Comparison of ENCODE assay signal across 36 cellular contexts in the genomic region with DNA sequence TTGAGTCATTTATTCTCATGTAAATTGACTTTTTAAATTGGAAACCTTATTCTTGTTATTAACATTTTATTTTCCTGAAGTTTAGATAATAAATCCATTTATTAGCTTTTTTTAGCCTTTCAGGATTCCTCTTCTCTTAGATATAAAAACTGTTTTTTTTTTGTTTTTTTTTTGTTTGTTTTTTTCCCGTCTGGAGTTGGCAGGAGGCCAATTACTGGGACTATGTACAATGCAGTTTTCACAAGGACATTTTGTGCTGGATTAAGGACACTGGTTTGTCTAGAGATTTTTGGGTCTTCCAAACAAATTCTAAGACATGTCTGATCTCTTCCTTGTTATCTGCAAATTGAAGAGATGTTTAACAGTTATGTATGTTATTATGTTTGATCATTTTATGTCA. TPM values are rescaled to one million over a fixed set of nuclear protein-coding genes. Genes with fewer than 3 reads are reported as not detected.
"Had no signal": no experiment of that assay in that cellular context is flagged by ENCODE, and none has a peak within 500 bp of the region (broad histone marks: within the 10 kb centered on the region; RNA-seq: fewer than 3 reads in every experiment).

No MANE protein-coding gene starts in this region.

- H3K27ac ChIP-seq: brain microvascular endothelial cell, coronary artery, dorsolateral prefrontal cortex, esophagus squamous epithelium, gastroesophageal sphincter, heart right ventricle, VCaP had no signal

- H3K4me3 ChIP-seq: coronary artery, dorsolateral prefrontal cortex, esophagus squamous epithelium, gastroesophageal sphincter, heart right ventricle had no signal

- FAIRE-seq: astrocyte had no signal

- H3K4me1 ChIP-seq: esophagus squamous epithelium, gastroesophageal sphincter had no signal

- H3K36me3 ChIP-seq: brain microvascular endothelial cell, esophagus squamous epithelium, gastroesophageal sphincter, heart right ventricle had no signal

- ATAC-seq: activated CD8-positive, alpha-beta T cell treated with anti-CD3 and anti-CD28 coated beads for 36 hours; activated T-cell treated with anti-CD3 and anti-CD28 coated beads, Interleukin-2, amount 50 U/mL, for 4 hours; activated T-helper 17 cell treated with anti-CD3 and anti-CD28 coated beads, Interleukin-2, amount 50 U/mL, for 72 hours; gastroesophageal sphincter; heart right ventricle; T-helper 17 cell; WTC11 had no signal

- DNase-seq: activated CD4-positive, alpha-beta T cell treated with anti-CD3 and anti-CD28 coated beads for 48 hours; activated CD4-positive, alpha-beta T cell treated with anti-CD3 and anti-CD28 coated beads, Interleukin-2, amount 50 U/mL, for 1 hour; activated CD4-positive, alpha-beta T cell treated with anti-CD3 and anti-CD28 coated beads, Interleukin-2, amount 50 U/mL, for 48 hours; activated CD8-positive, alpha-beta memory T cell treated with anti-CD3 and anti-CD28 coated beads for 24 hours; activated CD8-positive, alpha-beta T cell treated with anti-CD3 and anti-CD28 coated beads for 36 hours; activated effector memory CD4-positive, alpha-beta T cell treated with Interleukin-2 at 50 U/mL for 16 hours; activated gamma-delta T cell treated with Interleukin-2 at 50 U/mL for 16 hours; activated naive CD4-positive, alpha-beta T cell treated with anti-CD3 and anti-CD28 coated beads, Interleukin-2, amount 50 U/mL, for 16 hours; activated naive CD4-positive, alpha-beta T cell treated with Interleukin-2 at 50 U/mL for 16 hours; activated T-cell treated with anti-CD3 and anti-CD28 coated beads, Interleukin-2, amount 50 U/mL, for 4 hours; amniotic stem cell; anterior cingulate cortex; brain microvascular endothelial cell; dorsolateral prefrontal cortex; effector memory CD4-positive, alpha-beta T cell; endodermal cell; esophagus squamous epithelium; foreskin melanocyte; heart right ventricle; T-helper 1 cell; T-helper 17 cell; T1000 had no signal

- H3K9me3 ChIP-seq: esophagus squamous epithelium, gastroesophageal sphincter, heart right ventricle had no signal

RNA-seq across cellular contexts. Expression of a gene that starts 1.3 kb away (rescaled TPM):
- total RNA-seq: activated CD8-positive, alpha-beta T cell treated with anti-CD3 and anti-CD28 coated beads for 36 hours; activated T-cell treated with anti-CD3 and anti-CD28 coated beads, Interleukin-2, amount 50 U/mL, for 4 hours; activated T-helper 17 cell treated with anti-CD3 and anti-CD28 coated beads, Interleukin-2, amount 50 U/mL, for 72 hours; astrocyte; cardiac septum; endodermal cell; esophagus squamous epithelium; fibroblast of lung; fibroblast of villous mesenchyme; gastroesophageal sphincter; glomerular endothelial cell; heart right ventricle; T-helper 17 cell; WTC11 had no signal
- polyA plus RNA-seq: adipose tissue, esophagus, fibroblast of lung, heart right ventricle had no signal

RNA-seq across cellular contexts. Expression of a gene that starts 34.0 kb away (rescaled TPM):
- total RNA-seq: activated CD8-positive, alpha-beta T cell treated with anti-CD3 and anti-CD28 coated beads for 36 hours; activated T-cell treated with anti-CD3 and anti-CD28 coated beads, Interleukin-2, amount 50 U/mL, for 4 hours; activated T-helper 17 cell treated with anti-CD3 and anti-CD28 coated beads, Interleukin-2, amount 50 U/mL, for 72 hours; astrocyte; bronchial epithelial cell; cardiac septum; cerebellum; dorsolateral prefrontal cortex; endodermal cell; esophagus squamous epithelium; fibroblast of lung; fibroblast of villous mesenchyme; gastroesophageal sphincter; glomerular endothelial cell; heart right ventricle; T-helper 17 cell; WTC11 had no signal
- polyA plus RNA-seq: adipose tissue, esophagus, fibroblast of lung, heart right ventricle had no signal

RNA-seq across cellular contexts. Expression of a gene that starts 34.0 kb away (rescaled TPM):
- total RNA-seq: astrocyte, bronchial epithelial cell, fibroblast of villous mesenchyme had no signal
